2 cellular contexts compared by ENCODE assay signal in the genomic region with DNA sequence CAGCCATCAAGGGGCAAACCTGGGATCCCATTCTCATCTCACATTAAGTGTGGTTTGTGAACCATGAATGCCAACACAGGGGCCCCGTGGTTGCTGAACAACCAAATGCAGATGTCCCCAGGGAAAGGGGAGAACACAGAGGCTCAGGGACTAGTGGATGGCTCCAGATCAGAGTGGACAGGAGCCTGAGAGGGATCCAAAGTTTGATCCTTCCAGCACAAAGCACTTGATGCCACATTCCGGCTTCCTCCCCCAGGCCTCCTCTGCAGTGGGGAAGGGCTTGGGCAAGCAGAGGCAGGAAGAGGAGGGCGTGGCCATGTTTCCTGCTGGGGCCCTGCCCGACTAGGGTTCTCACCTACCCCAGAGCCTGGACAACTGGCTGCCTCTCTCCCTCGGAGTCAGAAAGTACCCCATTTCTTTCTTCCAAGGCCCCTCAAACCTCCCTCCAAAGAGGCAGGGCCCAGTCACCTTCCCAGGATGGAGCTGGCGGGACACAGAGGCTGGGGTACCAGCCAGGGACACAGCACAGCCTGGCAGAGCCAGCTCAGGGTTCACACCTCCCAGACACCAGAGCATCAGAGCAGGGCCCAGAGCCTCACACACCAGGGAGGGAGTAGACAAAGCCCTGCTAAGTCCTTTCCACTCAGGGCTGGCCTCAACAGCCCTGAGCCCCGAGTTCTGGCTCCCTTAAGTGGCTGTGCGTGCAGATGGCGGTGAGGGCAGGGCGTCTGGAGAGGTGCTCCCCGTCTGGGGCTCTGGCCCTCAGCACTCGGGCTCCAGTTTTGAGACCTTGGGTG.
TF ChIP-seq lines count a peak whose summit lies in the region.

No MANE protein-coding gene starts in this region.

TF ChIP-seq in SK-N-SH, 30 proteins besides CTCF, POLR2A, EP300 and RAD21 (continued from another document):
- TF ChIP-seq, protein P1, sequence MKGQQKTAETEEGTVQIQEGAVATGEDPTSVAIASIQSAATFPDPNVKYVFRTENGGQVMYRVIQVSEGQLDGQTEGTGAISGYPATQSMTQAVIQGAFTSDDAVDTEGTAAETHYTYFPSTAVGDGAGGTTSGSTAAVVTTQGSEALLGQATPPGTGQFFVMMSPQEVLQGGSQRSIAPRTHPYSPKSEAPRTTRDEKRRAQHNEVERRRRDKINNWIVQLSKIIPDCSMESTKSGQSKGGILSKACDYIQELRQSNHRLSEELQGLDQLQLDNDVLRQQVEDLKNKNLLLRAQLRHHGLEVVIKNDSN (IDR thresholded peaks at IDR 0.05; ENCODE audit: borderline replicate concordance, low read depth): no peak

TF ChIP-seq in SK-N-SH treated with all-trans-retinoic acid at 6 μM for 48 hours, 23 proteins besides CTCF, POLR2A, EP300 and RAD21 (continued from another document):
- TF ChIP-seq, protein P2, sequence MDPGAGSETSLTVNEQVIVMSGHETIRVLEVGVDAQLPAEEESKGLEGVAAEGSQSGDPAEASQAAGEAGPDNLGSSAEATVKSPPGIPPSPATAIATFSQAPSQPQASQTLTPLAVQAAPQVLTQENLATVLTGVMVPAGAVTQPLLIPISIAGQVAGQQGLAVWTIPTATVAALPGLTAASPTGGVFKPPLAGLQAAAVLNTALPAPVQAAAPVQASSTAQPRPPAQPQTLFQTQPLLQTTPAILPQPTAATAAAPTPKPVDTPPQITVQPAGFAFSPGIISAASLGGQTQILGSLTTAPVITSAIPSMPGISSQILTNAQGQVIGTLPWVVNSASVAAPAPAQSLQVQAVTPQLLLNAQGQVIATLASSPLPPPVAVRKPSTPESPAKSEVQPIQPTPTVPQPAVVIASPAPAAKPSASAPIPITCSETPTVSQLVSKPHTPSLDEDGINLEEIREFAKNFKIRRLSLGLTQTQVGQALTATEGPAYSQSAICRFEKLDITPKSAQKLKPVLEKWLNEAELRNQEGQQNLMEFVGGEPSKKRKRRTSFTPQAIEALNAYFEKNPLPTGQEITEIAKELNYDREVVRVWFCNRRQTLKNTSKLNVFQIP (CRISPR knock-in tag; IDR thresholded peaks at IDR 0.05; ENCODE audit: borderline replicate concordance, low read depth): no peak
- no peak for TF ChIP-seq ZNF8 (CRISPR knock-in tag; IDR thresholded peaks at IDR 0.05)
- TF ChIP-seq ESRRG (CRISPR knock-in tag; IDR thresholded peaks at IDR 0.05): no peak
- TF ChIP-seq, protein P3, sequence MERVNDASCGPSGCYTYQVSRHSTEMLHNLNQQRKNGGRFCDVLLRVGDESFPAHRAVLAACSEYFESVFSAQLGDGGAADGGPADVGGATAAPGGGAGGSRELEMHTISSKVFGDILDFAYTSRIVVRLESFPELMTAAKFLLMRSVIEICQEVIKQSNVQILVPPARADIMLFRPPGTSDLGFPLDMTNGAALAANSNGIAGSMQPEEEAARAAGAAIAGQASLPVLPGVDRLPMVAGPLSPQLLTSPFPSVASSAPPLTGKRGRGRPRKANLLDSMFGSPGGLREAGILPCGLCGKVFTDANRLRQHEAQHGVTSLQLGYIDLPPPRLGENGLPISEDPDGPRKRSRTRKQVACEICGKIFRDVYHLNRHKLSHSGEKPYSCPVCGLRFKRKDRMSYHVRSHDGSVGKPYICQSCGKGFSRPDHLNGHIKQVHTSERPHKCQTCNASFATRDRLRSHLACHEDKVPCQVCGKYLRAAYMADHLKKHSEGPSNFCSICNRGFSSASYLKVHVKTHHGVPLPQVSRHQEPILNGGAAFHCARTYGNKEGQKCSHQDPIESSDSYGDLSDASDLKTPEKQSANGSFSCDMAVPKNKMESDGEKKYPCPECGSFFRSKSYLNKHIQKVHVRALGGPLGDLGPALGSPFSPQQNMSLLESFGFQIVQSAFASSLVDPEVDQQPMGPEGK (CRISPR knock-in tag; IDR thresholded peaks at IDR 0.05; ENCODE audit: borderline replicate concordance): no peak
- TF ChIP-seq ZFP30 (CRISPR knock-in tag; IDR thresholded peaks at IDR 0.05): no peak
